8 cellular contexts compared by ENCODE assay signal in the genomic region with DNA sequence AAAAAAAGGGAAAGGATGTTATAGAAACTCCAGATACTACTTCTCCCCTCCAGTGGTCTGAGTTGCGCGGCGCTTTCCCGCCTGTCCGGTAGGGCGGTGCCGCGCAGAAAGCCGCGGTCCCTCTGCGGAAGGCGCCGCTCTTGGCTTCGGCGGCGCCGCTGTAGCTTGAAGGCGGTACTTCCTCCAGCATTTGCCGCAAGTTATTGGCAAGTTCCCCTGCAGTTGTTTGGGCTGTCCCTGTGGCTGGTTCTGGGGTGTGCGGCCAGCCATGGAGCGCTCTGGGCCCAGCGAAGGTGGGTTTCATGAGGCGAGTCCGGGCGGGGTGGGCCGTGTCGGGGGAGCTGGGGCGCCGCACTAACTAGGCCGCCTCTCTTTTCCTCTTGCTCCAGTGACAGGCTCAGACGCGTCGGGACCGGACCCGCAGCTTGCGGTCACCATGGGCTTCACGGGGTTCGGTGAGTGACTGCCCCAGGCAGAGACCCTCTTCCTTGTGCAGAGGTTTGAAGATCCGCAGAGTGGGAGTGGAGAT. TPM values are rescaled to one million over a fixed set of nuclear protein-coding genes. Genes with fewer than 3 reads are reported as not detected.
DNase-seq lines count a peak whose midpoint lies in the region; ATAC-seq and TF ChIP-seq lines count a peak whose summit lies in the region.
"Not testable (repeated sequence)": the region's sequence is repeated elsewhere in the genome, so short reads cannot be mapped to it uniquely, and the experiment has no call there.

A gene (plus strand): TSS at position 219 of the 529 bp plus-strand sequence. CDS start 50 bp downstream, at position 269.

- TF ChIP-seq CTCF in PC-9 (conservative IDR thresholded peaks at IDR 0.05), result peak; percentile 47; the same call in 1 of the 2 replicates

- H3K4me2 ChIP-seq in PC-9, result peak within 1 kb of the TSS; percentile 93

- peak within 1 kb of the TSS; percentile 84 for H2AFZ ChIP-seq in PC-9

- H3K27ac ChIP-seq in PC-9; esophagus (ENCODE audit: low read depth in 2 of 2, low read length in 1 of 2); muscle layer of duodenum (ENCODE audit: low read length): not testable (repeated sequence)

- H3K27me3 ChIP-seq in PC-9 (ENCODE audit: insufficient read depth, low read depth); esophagus (ENCODE audit: control insufficient read depth in 1 of 2, insufficient read depth in 2 of 2, low read length in 2 of 2); muscle layer of duodenum (ENCODE audit: low read depth, low read length): not testable (repeated sequence)

- not testable (repeated sequence) for TF ChIP-seq RAD21 in Ishikawa (IDR thresholded peaks at IDR 0.05; ENCODE audit: low read depth)

- peaks cover 12% of the 10 kb centered on the region for H3K79me2 ChIP-seq in PC-9 (ENCODE audit: low read depth)

- DNase-seq in DMS53 (lab: John Stamatoyannopoulos, UW) (peak; percentile 93), PC-9 (peak; percentile 88 to 95)
- peak; percentile 80 for DNase-seq in activated T-cell treated with anti-CD3 and anti-CD28 coated beads, Interleukin-2, amount 50 U/mL, for 1 hour
- peak; percentile 63 to 74 for DNase-seq in stimulated activated CD8-positive, alpha-beta memory T cell treated with anti-CD3 and anti-CD28 coated beads, Interleukin-7, amount 100 ng/mL, for 4 hours (ENCODE audit: low read depth in 2 of 2)

- not testable (repeated sequence) for H3F3A ChIP-seq in PC-9 (ENCODE audit: insufficient read depth, low read depth)

- H3K9me3 ChIP-seq in PC-9 (ENCODE audit: insufficient read depth, low read depth); esophagus (ENCODE audit: control insufficient read depth in 2 of 2, insufficient read depth in 1 of 2, low read depth in 1 of 2, low read length in 1 of 2); muscle layer of duodenum (ENCODE audit: control insufficient read depth in 1 of 2, low read length in 2 of 2): not testable (repeated sequence)

- 0% methylated on average over 28 to 39 of the region's 39 CpGs for WGBS in esophagus, 2 donors

- ATAC-seq in GM21576 (IDR thresholded peaks at IDR 0.05; ENCODE audit: unreplicated experiment), result peak; percentile 98

- H3K36me3 ChIP-seq in PC-9 (ENCODE audit: low read depth); esophagus (ENCODE audit: control insufficient read depth in 2 of 2, insufficient read depth in 2 of 2, low read length in 1 of 2); muscle layer of duodenum (ENCODE audit: control insufficient read depth in 1 of 2, insufficient read depth in 2 of 2, low read length in 2 of 2): not testable (repeated sequence)

- H3K4me1 ChIP-seq in PC-9 (replicated peaks; ENCODE audit: insufficient read depth) (peaks cover 12% of the 10 kb centered on the region), muscle layer of duodenum (ENCODE audit: control insufficient read depth in 1 of 2, insufficient read depth in 2 of 2, low read length in 2 of 2) (peaks cover 0 to 11% of the 10 kb centered on the region in 2 donors)
- not testable (repeated sequence) for H3K4me1 ChIP-seq in esophagus (ENCODE audit: control insufficient read depth in 2 of 2, insufficient read depth in 2 of 2, low read length in 1 of 2)

- intact Hi-C loops in PC-9 (cut with micrococcal nuclease; ENCODE audit: unreplicated experiment), result loop anchor here (1.0 to 10.0 kb wide), 2 partner anchors 8 to 634 kb away; a partner anchor contains a TSS

- TF ChIP-seq EP300 in Ishikawa (IDR thresholded peaks at IDR 0.05; ENCODE audit: borderline replicate concordance), result not testable (repeated sequence)

- H4K20me1 ChIP-seq in PC-9 (ENCODE audit: insufficient read depth), result not testable (repeated sequence)

- POLR2A ChIA-PET in PC-9 (lab: Charles Lee; ENCODE audit: unreplicated experiment), result interaction anchor here (0.6 to 0.9 kb wide), 6 partner anchors 8 to 1756 kb away, joined by 4 to 11 read pairs (median 6); a partner anchor contains a TSS

- BruUV-seq in PC-9 (replicated peaks; lab: Mats Ljungman, UMichigan), result not testable (repeated sequence)

- H3K4me3 ChIP-seq in PC-9, result peak within 1 kb of the TSS; percentile 91
- H3K4me3 ChIP-seq in esophagus (ENCODE audit: low read depth in 1 of 2, low read length in 2 of 2), result peak within 1 kb of the TSS; percentile 71 to 74
- peak within 1 kb of the TSS; percentile 70 to 78 for H3K4me3 ChIP-seq in muscle layer of duodenum (ENCODE audit: low read depth in 1 of 2, low read length in 2 of 2)

- CTCF ChIA-PET in PC-9 (lab: Charles Lee), result interaction anchor here (0.6 to 1.3 kb wide), 12 partner anchors 8 to 1833 kb away, joined by 3 to 24 read pairs (median 8); a partner anchor contains a TSS

- not testable (repeated sequence) for H3K9me2 ChIP-seq in PC-9 (ENCODE audit: insufficient read depth)

TF ChIP-seq in Ishikawa, 13 proteins besides CTCF, POLR2A, EP300 and RAD21:
- 0 out of 2 replicates have a peak, but pooled peaks have one; percentile 36 for TF ChIP-seq ZBTB7A (IDR thresholded peaks at IDR 0.05; ENCODE audit: low read depth)
- TF ChIP-seq, protein P1, sequence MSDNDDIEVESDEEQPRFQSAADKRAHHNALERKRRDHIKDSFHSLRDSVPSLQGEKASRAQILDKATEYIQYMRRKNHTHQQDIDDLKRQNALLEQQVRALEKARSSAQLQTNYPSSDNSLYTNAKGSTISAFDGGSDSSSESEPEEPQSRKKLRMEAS (IDR thresholded peaks at IDR 0.05), result peak; percentile 56
- TF ChIP-seq TCF12 (IDR thresholded peaks at IDR 0.05; ENCODE audit: low read depth), result 0 out of 2 replicates have a peak, but pooled peaks have one; percentile 40
- peak; percentile 50 for TF ChIP-seq NFIC (IDR thresholded peaks at IDR 0.05)
- peak; percentile 21; the same call in 1 of the 2 replicates for TF ChIP-seq YY1 (IDR thresholded peaks at IDR 0.05; ENCODE audit: low read depth)
- peak; percentile 73 for TF ChIP-seq TAF1 (IDR thresholded peaks at IDR 0.05; ENCODE audit: low read depth)

RNA-seq across cellular contexts. Expression of the gene that starts here (rescaled TPM):
- total RNA-seq in PC-9 (2021), result 63.9 and 78.2 TPM in 2 replicates
- polyA plus RNA-seq in esophagus, result 10 to 100 TPM; 13.9 to 14.3 TPM
